ENCODE assay signal across 7 cellular contexts in the genomic region with DNA sequence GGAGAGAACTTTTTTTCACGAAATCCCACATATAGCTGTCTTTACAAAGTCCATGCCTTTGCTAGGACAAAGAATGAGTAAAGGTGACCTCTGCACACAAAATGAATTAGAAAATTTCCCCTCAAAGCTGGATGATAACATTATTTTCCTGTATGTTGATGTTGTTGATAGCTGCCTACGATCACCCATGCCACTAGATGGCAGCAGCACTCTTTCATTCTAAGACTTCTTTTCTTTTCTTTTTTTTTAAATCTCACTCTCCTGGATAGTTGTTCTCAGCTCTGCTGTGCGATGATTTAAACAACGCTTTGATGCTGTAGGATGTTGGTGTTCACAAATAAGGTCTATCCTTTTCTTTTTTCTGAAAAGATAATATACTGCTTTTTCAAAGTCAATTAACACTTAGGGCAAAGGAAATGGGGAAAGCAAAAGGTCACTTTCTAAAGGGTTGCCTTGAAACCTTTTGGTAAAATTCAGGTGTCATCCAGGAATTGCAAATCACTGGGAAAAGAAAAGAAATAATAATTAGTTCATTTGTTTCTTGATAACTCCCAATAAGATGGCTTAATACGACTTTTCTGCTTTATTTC.
DNase-seq lines count a peak whose midpoint lies in the region; FAIRE-seq and TF ChIP-seq lines count a peak whose summit lies in the region.

No MANE protein-coding gene starts in this region.

- H3K36me3 ChIP-seq in Peyer's patch: no peaks in the 10 kb centered on the region
- no peaks in the 10 kb centered on the region for H3K36me3 ChIP-seq in adipocyte (ENCODE audit: control insufficient read depth, insufficient read depth, low read length, severe bottlenecking)
- H3K36me3 ChIP-seq in right atrium auricular region: no peaks in the 10 kb centered on the region
- H3K36me3 ChIP-seq in small intestine (ENCODE audit: control insufficient read depth in 2 of 2, insufficient read depth in 2 of 2, low read length in 2 of 2): no peaks in the 10 kb centered on the region

- no peak for FAIRE-seq in small intestine (lab: Jason Lieb, UNC)

- WGBS in small intestine, 3 donors: 7 to 14% (median 11%) methylated on average over 5 of the region's 5 CpGs

- no peak for TF ChIP-seq POLR2A in Peyer's patch (IDR thresholded peaks at IDR 0.05)

- CTCF ChIA-PET in GM10248 (lab: Yijun Ruan, JAX): interaction anchor here (0.7 to 7.1 kb wide), 14 partner anchors 10 to 1445 kb away, joined by 3 to 86 read pairs (median 4); no protein-coding TSS in a partner anchor

- TF ChIP-seq CTCF in GM10248 (IDR thresholded peaks at IDR 0.05; ENCODE audit: control extremely low read depth, extremely low read depth, low read depth, missing control alignments) (peak; percentile 80), LNCAP (IDR thresholded peaks at IDR 0.05) (peak; percentile 74), Peyer's patch (IDR thresholded peaks at IDR 0.05) (peak in 5 of 6 experiments; percentile 42 to 83 (median 78)), right atrium auricular region (IDR thresholded peaks at IDR 0.05) (peak; percentile 66 to 82)

- DNase-seq in GM10248 (ENCODE audit: extremely low spot score): peak; percentile 45
- peak; percentile 65 for DNase-seq in H4 (ENCODE audit: low spot score)
- peak in 1 of 3 donors; percentile 71 for DNase-seq in Peyer's patch
- peak; percentile 91 for DNase-seq in adipocyte (ENCODE audit: low read depth)
- no peak for DNase-seq in right atrium auricular region (ENCODE audit: low spot score)
- DNase-seq in small intestine: peak; percentile 67

- H3K4me1 ChIP-seq in Peyer's patch (no peaks in the 10 kb centered on the region), adipocyte (ENCODE audit: control insufficient read depth, insufficient read depth, low read length) (peaks cover 17% of the 10 kb centered on the region), right atrium auricular region (no peaks in the 10 kb centered on the region), small intestine (ENCODE audit: control insufficient read depth in 2 of 2, insufficient read depth in 1 of 2, low read depth in 1 of 2, low read length in 1 of 2) (no peaks in the 10 kb centered on the region)

- no peak overlapping the region for H3K4me3 ChIP-seq in Peyer's patch
- H3K4me3 ChIP-seq in adipocyte (ENCODE audit: low read length): no peak overlapping the region
- no peak overlapping the region for H3K4me3 ChIP-seq in right atrium auricular region
- H3K4me3 ChIP-seq in small intestine (ENCODE audit: low read depth in 1 of 2, low read length in 2 of 2): no peak overlapping the region

- no peak overlapping the region for H3K9ac ChIP-seq in adipocyte (ENCODE audit: low read length)

- no peaks in the 10 kb centered on the region for H3K27me3 ChIP-seq in Peyer's patch
- H3K27me3 ChIP-seq in adipocyte (replicated peaks; ENCODE audit: control insufficient read depth, insufficient read depth, low read length): no peaks in the 10 kb centered on the region
- H3K27me3 ChIP-seq in right atrium auricular region: no peaks in the 10 kb centered on the region
- peaks cover 0 to 2% of the 10 kb centered on the region in 2 donors for H3K27me3 ChIP-seq in small intestine (ENCODE audit: control insufficient read depth in 2 of 2, insufficient read depth in 2 of 2, low read length in 2 of 2)

- POLR2A ChIA-PET in GM10248 (lab: Yijun Ruan, JAX): no interaction called here

- H3K27ac ChIP-seq in Peyer's patch (no peak overlapping the region), right atrium auricular region (no peak overlapping the region), small intestine (ENCODE audit: low read depth in 1 of 2, low read length in 1 of 2) (no peak overlapping the region)

- no peaks in the 10 kb centered on the region for H3K9me3 ChIP-seq in Peyer's patch
- no peaks in the 10 kb centered on the region for H3K9me3 ChIP-seq in adipocyte (ENCODE audit: control insufficient read depth, low read length)
- no peaks in the 10 kb centered on the region for H3K9me3 ChIP-seq in right atrium auricular region
- H3K9me3 ChIP-seq in small intestine (ENCODE audit: control insufficient read depth, low read depth): no peaks in the 10 kb centered on the region
